ENCODE assay signal across 8 cellular contexts in genomic region chr6:8405946-8406345, GRCh38. TPM values are rescaled to one million over a fixed set of nuclear protein-coding genes. Genes with fewer than 3 reads are reported as not detected.
DNase-seq lines count a peak whose midpoint lies in the region; ATAC-seq, FAIRE-seq and TF ChIP-seq lines count a peak whose summit lies in the region.
"Not testable (repeated sequence)": the region's sequence is repeated elsewhere in the genome, so short reads cannot be mapped to it uniquely, and the experiment has no call there.

No MANE protein-coding gene starts in this region.

- in situ Hi-C loops in GM23248 (cut with MboI) = not testable (repeated sequence)

- WGBS in GM23248 (ENCODE audit: low coverage in 1 of 2, low lambda C conversion rate in 2 of 2, missing lambda C conversion rate in 2 of 2), 2 experiments = 77 to 80% methylated on average over 4 of the region's 4 CpGs

- intact Hi-C loops in activated CD4-positive, alpha-beta T cell treated with anti-CD3 and anti-CD28 coated beads for 36 hours (cut with DNase I, micrococcal nuclease) = not testable (repeated sequence)

- H3F3A ChIP-seq in GM23248 (ENCODE audit: insufficient read depth) = not testable (repeated sequence)

- not testable (repeated sequence) for H3K36me3 ChIP-seq in GM23248 (ENCODE audit: low read depth); MG63; astrocyte (ENCODE audit: insufficient read depth, low read length); bronchial epithelial cell (ENCODE audit: control insufficient read depth, insufficient read depth, low read length)

- H3K27me3 Mint-ChIP-seq in activated CD4-positive, alpha-beta T cell treated with anti-CD3 and anti-CD28 coated beads for 36 hours; astrocyte (ENCODE audit: low read depth, unreplicated experiment): not testable (repeated sequence)

- CTCF ChIA-PET in activated CD4-positive, alpha-beta T cell treated with anti-CD3 and anti-CD28 coated beads for 36 hours (lab: Charles Lee) = not testable (repeated sequence)

- H3K4me3 ChIP-seq in GM23248; MG63; astrocyte (ENCODE audit: insufficient read depth, low read depth, low read length); bronchial epithelial cell (ENCODE audit: low read depth, low read length); fibroblast of the aortic adventitia (ENCODE audit: low read depth, low read length): not testable (repeated sequence)

- H3K36me3 Mint-ChIP-seq in activated CD4-positive, alpha-beta T cell treated with anti-CD3 and anti-CD28 coated beads for 36 hours (ENCODE audit: low read depth) = peaks cover 24% of the 10 kb centered on the region
- H3K36me3 Mint-ChIP-seq in astrocyte (ENCODE audit: low read depth, unreplicated experiment) = peaks cover 18% of the 10 kb centered on the region
- not testable (repeated sequence) for H3K36me3 Mint-ChIP-seq in stimulated activated effector memory CD8-positive, alpha-beta T cell treated with anti-CD3 and anti-CD28 coated beads, Interleukin-12 subunit alpha, Interleukin-12 subunit beta, amount 100 ng/mL, for 72 hours

- not testable (repeated sequence) for ATAC-seq in activated CD4-positive, alpha-beta T cell treated with anti-CD3 and anti-CD28 coated beads for 36 hours
- peak; percentile 46 for ATAC-seq in stimulated activated effector memory CD8-positive, alpha-beta T cell treated with anti-CD3 and anti-CD28 coated beads, Interleukin-12 subunit alpha, Interleukin-12 subunit beta, amount 100 ng/mL, for 72 hours

- H3K4me1 ChIP-seq in GM23248 (ENCODE audit: insufficient read depth); astrocyte (ENCODE audit: insufficient read depth, low read length): not testable (repeated sequence)

- not testable (repeated sequence) for H3K9ac ChIP-seq in GM23248; astrocyte (ENCODE audit: low read length)

- H2AFZ ChIP-seq in GM23248; astrocyte (ENCODE audit: low read depth, low read length): not testable (repeated sequence)

- H3K27ac Mint-ChIP-seq in activated CD4-positive, alpha-beta T cell treated with anti-CD3 and anti-CD28 coated beads for 36 hours; astrocyte (ENCODE audit: unreplicated experiment); stimulated activated effector memory CD8-positive, alpha-beta T cell treated with anti-CD3 and anti-CD28 coated beads, Interleukin-12 subunit alpha, Interleukin-12 subunit beta, amount 100 ng/mL, for 72 hours: not testable (repeated sequence)

- H4K20me1 ChIP-seq in GM23248 (ENCODE audit: insufficient read depth); astrocyte (ENCODE audit: insufficient read depth, low read length): not testable (repeated sequence)

- not testable (repeated sequence) for H3K9me2 ChIP-seq in GM23248 (ENCODE audit: insufficient read depth)

- FAIRE-seq in astrocyte (lab: Jason Lieb, UNC) = not testable (repeated sequence)
- peak; percentile 80 for FAIRE-seq in bronchial epithelial cell (lab: Jason Lieb, UNC)

- not testable (repeated sequence) for H3K27me3 ChIP-seq in GM23248 (replicated peaks; ENCODE audit: insufficient read depth); MG63; astrocyte (ENCODE audit: insufficient read depth, low read length); bronchial epithelial cell (ENCODE audit: control insufficient read depth, insufficient read depth, low read length)

- H3K4me3 Mint-ChIP-seq in activated CD4-positive, alpha-beta T cell treated with anti-CD3 and anti-CD28 coated beads for 36 hours; astrocyte (ENCODE audit: unreplicated experiment); stimulated activated effector memory CD8-positive, alpha-beta T cell treated with anti-CD3 and anti-CD28 coated beads, Interleukin-12 subunit alpha, Interleukin-12 subunit beta, amount 100 ng/mL, for 72 hours: not testable (repeated sequence)

- not testable (repeated sequence) for H3K4me1 Mint-ChIP-seq in activated CD4-positive, alpha-beta T cell treated with anti-CD3 and anti-CD28 coated beads for 36 hours; astrocyte (ENCODE audit: low read depth, unreplicated experiment); stimulated activated effector memory CD8-positive, alpha-beta T cell treated with anti-CD3 and anti-CD28 coated beads, Interleukin-12 subunit alpha, Interleukin-12 subunit beta, amount 100 ng/mL, for 72 hours

- not testable (repeated sequence) for H3K9me3 Mint-ChIP-seq in activated CD4-positive, alpha-beta T cell treated with anti-CD3 and anti-CD28 coated beads for 36 hours (ENCODE audit: low read depth); stimulated activated effector memory CD8-positive, alpha-beta T cell treated with anti-CD3 and anti-CD28 coated beads, Interleukin-12 subunit alpha, Interleukin-12 subunit beta, amount 100 ng/mL, for 72 hours
- H3K9me3 Mint-ChIP-seq in astrocyte (ENCODE audit: unreplicated experiment) = peaks cover 16% of the 10 kb centered on the region

- not testable (repeated sequence) for H3K79me2 ChIP-seq in GM23248 (ENCODE audit: insufficient read depth); astrocyte (ENCODE audit: insufficient read depth, low read length)

- H3K9me3 ChIP-seq in GM23248 (ENCODE audit: low read depth); MG63; astrocyte (ENCODE audit: insufficient read depth, low read depth, low read length): not testable (repeated sequence)

- H3K27ac ChIP-seq in GM23248; astrocyte (ENCODE audit: low read depth, low read length): not testable (repeated sequence)

- H3K4me2 ChIP-seq in GM23248 (ENCODE audit: unreplicated experiment); astrocyte (ENCODE audit: low read length): not testable (repeated sequence)

- DNase-seq in DMS53 (lab: John Stamatoyannopoulos, UW) (peak; percentile 27), GM23248 (peak; percentile 39), MG63 (peak; percentile 83), astrocyte (ENCODE audit: low read depth) (peak; percentile 12), bronchial epithelial cell (ENCODE audit: low read depth) (peak; percentile 33), fibroblast of the aortic adventitia (ENCODE audit: low read depth) (peak; percentile 23)
- peak; percentile 21 for DNase-seq in activated CD4-positive, alpha-beta T cell treated with anti-CD3 and anti-CD28 coated beads for 36 hours
- not testable (repeated sequence) for DNase-seq in stimulated activated effector memory CD8-positive, alpha-beta T cell treated with anti-CD3 and anti-CD28 coated beads, Interleukin-12 subunit alpha, Interleukin-12 subunit beta, amount 100 ng/mL, for 72 hours (ENCODE audit: low spot score in 2 of 2)

- POLR2A ChIA-PET in activated CD4-positive, alpha-beta T cell treated with anti-CD3 and anti-CD28 coated beads for 36 hours (lab: Charles Lee) = not testable (repeated sequence)

- TF ChIP-seq CTCF in astrocyte (IDR thresholded peaks at IDR 0.05; ENCODE audit: insufficient read depth, low read depth, low read length); bronchial epithelial cell (IDR thresholded peaks at IDR 0.05; ENCODE audit: insufficient read depth, low read length, severe bottlenecking); fibroblast of the aortic adventitia (IDR thresholded peaks at IDR 0.05; ENCODE audit: insufficient read depth, low read length): not testable (repeated sequence)

RNA-seq across cellular contexts. Expression of gene SLC35B3, which starts 29.4 kb away (rescaled TPM):
- total RNA-seq in GM23248 (2014; rRNA removed; shearing (Covaris generic)) = 33.9 and 46.5 TPM in 2 replicates
- 52.1 and 52.9 TPM in 2 replicates for polyA plus RNA-seq in GM23248 (2016; fragmentation: Nextera tagmentation; extraction: Ambion mirVana)
- 5.2 and 13.4 TPM in 2 replicates for total RNA-seq in MG63 (2014; rRNA removed; shearing (Covaris generic); ENCODE audit: low replicate concordance)
- total RNA-seq in activated CD4-positive, alpha-beta T cell treated with anti-CD3 and anti-CD28 coated beads for 36 hours = 1 to 10 TPM; 4.9 to 6.7 TPM
- 32.4 and 34.4 TPM in 2 replicates for total RNA-seq in astrocyte
- total RNA-seq in bronchial epithelial cell = 12.9 and 15.1 TPM in 2 replicates
- total RNA-seq in fibroblast of the aortic adventitia (ENCODE audit: low replicate concordance) = 8.0 and 34.3 TPM in 2 replicates
